In the genomic region with DNA sequence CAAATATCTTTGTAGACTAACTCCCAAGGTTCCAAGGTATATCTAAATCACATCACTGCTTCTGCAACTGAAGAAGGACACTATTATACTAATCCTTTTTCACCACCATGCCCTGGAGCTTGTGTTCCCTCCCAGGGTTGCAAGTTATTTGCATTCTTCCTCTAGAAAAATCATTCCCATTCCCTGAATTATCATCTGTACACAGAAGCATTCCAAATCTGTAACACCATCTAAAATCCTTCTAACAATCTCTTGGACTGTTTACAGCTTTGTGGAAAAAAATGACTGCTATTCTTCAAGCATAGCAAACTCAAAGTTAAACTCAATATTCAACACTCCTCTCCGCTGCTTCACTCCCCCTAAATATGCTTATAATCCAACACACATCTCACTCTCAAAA, we compare ENCODE assay signal across 26 cellular contexts.
DNase-seq lines count a peak whose midpoint lies in the region; ATAC-seq and TF ChIP-seq lines count a peak whose summit lies in the region.
"Had no signal": no experiment of that assay in that cellular context is flagged by ENCODE, and none has a peak within 500 bp of the region (broad histone marks: within the 10 kb centered on the region; RNA-seq: fewer than 3 reads in every experiment).

No MANE protein-coding gene starts in this region.

- H3K4me3 ChIP-seq in LNCaP clone FGC (ENCODE audit: low read depth, low read length) (peak overlapping the region; percentile 37), trophoblast cell (ENCODE audit: low read depth, low read length) (no peak overlapping the region), Karpas-422 (ENCODE audit: low read length) (no peak overlapping the region), heart right ventricle (no peak overlapping the region)
- H3K4me3 ChIP-seq: BLaER1, GM12878 had no signal

- H2AFZ ChIP-seq in trophoblast cell (ENCODE audit: insufficient read depth, low read length, poor library complexity) (no peak overlapping the region), Karpas-422 (ENCODE audit: low read length) (no peak overlapping the region)

- no peaks in the 10 kb centered on the region for H3K9me3 ChIP-seq in trophoblast cell (ENCODE audit: insufficient read depth, low read depth, low read length)
- H3K9me3 ChIP-seq in Karpas-422 (ENCODE audit: low read length) = peaks cover 10% of the 10 kb centered on the region
- peaks cover 0 to 11% (median 0%) of the 10 kb centered on the region in 11 donors for H3K9me3 ChIP-seq in heart right ventricle
- H3K9me3 ChIP-seq: BE2C, BLaER1 had no signal

- H3K4me1 Mint-ChIP-seq in activated CD4-positive, alpha-beta memory T cell treated with anti-CD3 and anti-CD28 coated beads, Interleukin-2, amount 10 ng/mL, durations not matched to agents 7 days and 5 days = no peaks in the 10 kb centered on the region
- H3K4me1 Mint-ChIP-seq: CD14-positive monocyte; CD4-positive, alpha-beta memory T cell; CD4-positive, CD25-positive, alpha-beta regulatory T cell; CD8-positive, alpha-beta memory T cell had no signal

- H3K23ac ChIP-seq in trophoblast cell (ENCODE audit: low read length) = no peak overlapping the region

- H2BK5ac ChIP-seq in trophoblast cell (ENCODE audit: low read depth, low read length, poor library complexity) = no peak overlapping the region

- H3K79me2 ChIP-seq in trophoblast cell (ENCODE audit: control insufficient read depth, insufficient read depth, low read length, poor library complexity) (no peaks in the 10 kb centered on the region), Karpas-422 (ENCODE audit: low read length) (no peaks in the 10 kb centered on the region)

- no peak overlapping the region for H2BK12ac ChIP-seq in trophoblast cell (ENCODE audit: low read length)

- no peaks in the 10 kb centered on the region for H3K27me3 ChIP-seq in trophoblast cell (ENCODE audit: insufficient read depth, low read length)
- no peaks in the 10 kb centered on the region for H3K27me3 ChIP-seq in Karpas-422 (ENCODE audit: low read length)
- no peaks in the 10 kb centered on the region for H3K27me3 ChIP-seq in heart right ventricle
- H3K27me3 ChIP-seq: BE2C, BLaER1 had no signal

- H3K9ac ChIP-seq in trophoblast cell (ENCODE audit: low read length) (no peak overlapping the region), Karpas-422 (ENCODE audit: low read length) (no peak overlapping the region)
- H3K9ac ChIP-seq: BLaER1 had no signal

- H3K79me1 ChIP-seq in trophoblast cell (ENCODE audit: low read length) = no peaks in the 10 kb centered on the region

- no peak overlapping the region for H3K4me2 ChIP-seq in trophoblast cell (ENCODE audit: low read length)
- no peak overlapping the region for H3K4me2 ChIP-seq in Karpas-422 (ENCODE audit: low read depth, low read length, poor library complexity, severe bottlenecking)
- H3K4me2 ChIP-seq: BLaER1 had no signal

- no peak overlapping the region for H3K27ac Mint-ChIP-seq in activated CD4-positive, alpha-beta memory T cell treated with anti-CD3 and anti-CD28 coated beads, Interleukin-2, amount 10 ng/mL, durations not matched to agents 7 days and 5 days
- H3K27ac Mint-ChIP-seq: CD14-positive monocyte; CD4-positive, alpha-beta memory T cell; CD8-positive, alpha-beta memory T cell had no signal

- H3K9me3 Mint-ChIP-seq in activated CD4-positive, alpha-beta memory T cell treated with anti-CD3 and anti-CD28 coated beads, Interleukin-2, amount 10 ng/mL, durations not matched to agents 7 days and 5 days = peaks cover 6% of the 10 kb centered on the region

- H4K8ac ChIP-seq in trophoblast cell (ENCODE audit: low read depth, low read length) = no peak overlapping the region

- H4K12ac ChIP-seq in trophoblast cell (ENCODE audit: low read depth, low read length) = no peak overlapping the region

- POLR2A ChIA-PET in activated CD4-positive, alpha-beta memory T cell treated with anti-CD3 and anti-CD28 coated beads, Interleukin-2, amount 10 ng/mL, durations not matched to agents 7 days and 5 days (lab: Charles Lee) = no interaction called here

- H2BK120ac ChIP-seq in trophoblast cell (ENCODE audit: insufficient read depth, low read length, poor library complexity) = no peak overlapping the region

- intact Hi-C loops in heart right ventricle (cut with DNase I) = no loop called here

- H3K27ac ChIP-seq in 22Rv1 (peak overlapping the region; percentile 68), trophoblast cell (ENCODE audit: low read depth, low read length) (no peak overlapping the region), Karpas-422 (ENCODE audit: low read length) (no peak overlapping the region), heart right ventricle (no peak overlapping the region)
- H3K27ac ChIP-seq: BLaER1 had no signal

- no peak overlapping the region for H4K91ac ChIP-seq in trophoblast cell (ENCODE audit: low read depth, low read length)

- H3K9me2 ChIP-seq in Karpas-422 (replicated peaks; ENCODE audit: insufficient read depth, low read length) = no peaks in the 10 kb centered on the region

- no peaks in the 10 kb centered on the region for H3K36me3 ChIP-seq in trophoblast cell (ENCODE audit: control insufficient read depth in 1 of 2, insufficient read depth in 2 of 2, low read length in 2 of 2)
- no peaks in the 10 kb centered on the region for H3K36me3 ChIP-seq in Karpas-422 (ENCODE audit: insufficient read depth, low read length)
- H3K36me3 ChIP-seq in heart right ventricle = no peaks in the 10 kb centered on the region
- H3K36me3 ChIP-seq: BE2C, BLaER1 had no signal

- TF ChIP-seq CTCF in 22Rv1 (IDR thresholded peaks at IDR 0.05) (no peak), LNCaP clone FGC (IDR thresholded peaks at IDR 0.05; ENCODE audit: control insufficient read depth, extremely low read depth, insufficient read depth) (no peak), heart right ventricle (IDR thresholded peaks at IDR 0.05) (no peak)

- no peak for DNase-seq in LNCaP clone FGC (ENCODE audit: low read depth)
- peak; percentile 30 for DNase-seq in SK-N-DZ (ENCODE audit: low spot score)
- peak; percentile 14 to 78 for DNase-seq in trophoblast cell
- no peak for DNase-seq in Karpas-422
- no peak for DNase-seq in heart right ventricle
- DNase-seq in activated CD4-positive, alpha-beta memory T cell treated with anti-CD3 and anti-CD28 coated beads, Interleukin-2, amount 10 ng/mL, durations not matched to agents 7 days and 5 days = no peak
- DNase-seq: 8988T; ACHN; BE2C; C1 segment of cervical spinal cord; CD4-positive, alpha-beta memory T cell; CD4-positive, CD25-positive, alpha-beta regulatory T cell; CD8-positive, alpha-beta memory T cell; COR-L47; DMS 273 treated with DMSO at 0.1 percent for 48 hours; DMS153; DMS53; DMS79; DND-41; EL; GDM1 had no signal

- no peak for ATAC-seq in heart right ventricle
- ATAC-seq in HG02642 (IDR thresholded peaks at IDR 0.05; ENCODE audit: poor library complexity, unreplicated experiment) = no peak
- ATAC-seq: GM12878 had no signal

- no peak overlapping the region for H3K4me3 Mint-ChIP-seq in activated CD4-positive, alpha-beta memory T cell treated with anti-CD3 and anti-CD28 coated beads, Interleukin-2, amount 10 ng/mL, durations not matched to agents 7 days and 5 days
- H3K4me3 Mint-ChIP-seq: CD14-positive monocyte; CD4-positive, alpha-beta memory T cell; CD4-positive, CD25-positive, alpha-beta regulatory T cell; CD8-positive, alpha-beta memory T cell had no signal

- no peaks in the 10 kb centered on the region for H3K36me3 Mint-ChIP-seq in activated CD4-positive, alpha-beta memory T cell treated with anti-CD3 and anti-CD28 coated beads, Interleukin-2, amount 10 ng/mL, durations not matched to agents 7 days and 5 days (ENCODE audit: low read depth)
- H3K36me3 Mint-ChIP-seq: CD14-positive monocyte; CD4-positive, alpha-beta memory T cell; CD4-positive, CD25-positive, alpha-beta regulatory T cell; CD8-positive, alpha-beta memory T cell had no signal

- no peak overlapping the region for H3K4ac ChIP-seq in trophoblast cell (ENCODE audit: low read depth, low read length)

- H3K14ac ChIP-seq in trophoblast cell (ENCODE audit: low read length) = no peak overlapping the region

- no peak overlapping the region for H3K18ac ChIP-seq in trophoblast cell (ENCODE audit: low read length)

- H2AK5ac ChIP-seq in trophoblast cell (ENCODE audit: low read length) = no peak overlapping the region

- 100% methylated on average over 1 of the region's 1 CpG for WGBS in trophoblast cell (ENCODE audit: extremely low coverage, insufficient coverage, insufficient read length)
- 86 to 94% methylated on average over 1 of the region's 1 CpG for WGBS in heart right ventricle, 2 donors

- CTCF ChIA-PET in activated CD4-positive, alpha-beta memory T cell treated with anti-CD3 and anti-CD28 coated beads, Interleukin-2, amount 10 ng/mL, durations not matched to agents 7 days and 5 days (lab: Charles Lee) = no interaction called here

- no peaks in the 10 kb centered on the region for H4K20me1 ChIP-seq in Karpas-422 (ENCODE audit: insufficient read depth, low read depth, low read length)
- H4K20me1 ChIP-seq: BLaER1 had no signal

- H3K4me1 ChIP-seq in trophoblast cell (ENCODE audit: control insufficient read depth in 1 of 2, insufficient read depth in 2 of 2, low read length in 2 of 2) (no peaks in the 10 kb centered on the region), Karpas-422 (ENCODE audit: low read length) (no peaks in the 10 kb centered on the region), heart right ventricle (no peaks in the 10 kb centered on the region)
- H3K4me1 ChIP-seq: BE2C, BLaER1 had no signal

- no peaks in the 10 kb centered on the region for H3K27me3 Mint-ChIP-seq in activated CD4-positive, alpha-beta memory T cell treated with anti-CD3 and anti-CD28 coated beads, Interleukin-2, amount 10 ng/mL, durations not matched to agents 7 days and 5 days
- H3K27me3 Mint-ChIP-seq: CD4-positive, alpha-beta memory T cell; CD4-positive, CD25-positive, alpha-beta regulatory T cell; CD8-positive, alpha-beta memory T cell had no signal

Comparison
In these comparisons a context has a peak if more than half of its experiments do, and no peak if none do; other contexts are left out.
1. DNase-seq: peak in SK-N-DZ (single experiment) and trophoblast cell (2 of 2); none in LNCaP clone FGC (single experiment), Karpas-422 (single experiment), heart right ventricle (0 of 2) and activated CD4-positive, alpha-beta memory T cell treated with anti-CD3 and anti-CD28 coated beads, Interleukin-2, amount 10 ng/mL, durations not matched to agents 7 days and 5 days (single experiment).